Comparison of ENCODE assay signal across 8 cellular contexts in genomic region chr15:100340721-100341661, GRCh38. TPM values are rescaled to one million over a fixed set of nuclear protein-coding genes. Genes with fewer than 3 reads are reported as not detected.
A peak's percentile ranks its signal among the peaks of the same experiment; 100 is the strongest.
DNase-seq lines count a peak whose midpoint lies in the region; ATAC-seq, FAIRE-seq and TF ChIP-seq lines count a peak whose summit lies in the region.

No MANE protein-coding gene starts in this region.

- H4K20me1 ChIP-seq in PC-3 (ENCODE audit: low read length), result no peaks in the 10 kb centered on the region

- H3K4me2 ChIP-seq in PC-3 (ENCODE audit: low read length), result peak overlapping the region; percentile 97

- H3K9me3 ChIP-seq in PC-3 (ENCODE audit: low read length), result no peaks in the 10 kb centered on the region
- H3K9me3 ChIP-seq in duodenal mucosa (ENCODE audit: control insufficient read depth in 1 of 2, low read length in 2 of 2), result no peaks in the 10 kb centered on the region

- H3K4me1 Mint-ChIP-seq in naive thymus-derived CD8-positive, alpha-beta T cell, result peaks cover 9 to 30% (median 23%) of the 10 kb centered on the region in 4 donors

- H3K36me3 ChIP-seq in PC-3 (ENCODE audit: low read depth, low read length), result no peaks in the 10 kb centered on the region
- no peaks in the 10 kb centered on the region for H3K36me3 ChIP-seq in duodenal mucosa (ENCODE audit: control insufficient read depth in 1 of 2, insufficient read depth in 2 of 2, low read length in 2 of 2)

- H3K27ac Mint-ChIP-seq in naive thymus-derived CD8-positive, alpha-beta T cell, result peak overlapping the region in 6 of 10 donors; percentile 35 to 76 (median 68)

- FAIRE-seq in GM12891 (lab: Jason Lieb, UNC), result no peak

- no peaks in the 10 kb centered on the region for H3K27me3 ChIP-seq in PC-3 (ENCODE audit: low read length)
- peaks cover 2 to 4% of the 10 kb centered on the region in 2 donors for H3K27me3 ChIP-seq in duodenal mucosa (ENCODE audit: control insufficient read depth in 1 of 2, insufficient read depth in 2 of 2, low read length in 2 of 2)

- intact Hi-C loops in PC-3 (cut with micrococcal nuclease), result no loop called here

- no peaks in the 10 kb centered on the region for H3F3A ChIP-seq in PC-3 (ENCODE audit: low read length, unreplicated experiment)

- BruUV-seq in PC-3 (replicated peaks; lab: Mats Ljungman, UMichigan), result no TSS peak

- POLR2A ChIA-PET in PC-3 (lab: Charles Lee; ENCODE audit: unreplicated experiment), result no interaction called here
- POLR2A ChIA-PET in naive thymus-derived CD8-positive, alpha-beta T cell (lab: Charles Lee), result interaction anchor here (1.0 to 1.4 kb wide), 4 partner anchors 8 to 412 kb away, joined by 4 to 8 read pairs (median 6); no protein-coding TSS in a partner anchor

- peak overlapping the region; percentile 56 to 90 (median 78) for H3K4me3 Mint-ChIP-seq in naive thymus-derived CD8-positive, alpha-beta T cell

- peaks cover 20% of the 10 kb centered on the region for H3K4me1 ChIP-seq in PC-3 (ENCODE audit: insufficient read depth, low read length)
- H3K4me1 ChIP-seq in duodenal mucosa (ENCODE audit: control insufficient read depth in 1 of 2, insufficient read depth in 2 of 2, low read length in 2 of 2), result peaks cover 4 to 7% of the 10 kb centered on the region in 2 donors

- H3K9me2 ChIP-seq in PC-3 (replicated peaks; ENCODE audit: low read length), result no peaks in the 10 kb centered on the region

- H3K9me3 Mint-ChIP-seq in naive thymus-derived CD8-positive, alpha-beta T cell, result no peaks in the 10 kb centered on the region

- peaks cover 0 to 13% (median 5%) of the 10 kb centered on the region in 5 donors for H3K27me3 Mint-ChIP-seq in naive thymus-derived CD8-positive, alpha-beta T cell

- H2AFZ ChIP-seq in PC-3 (ENCODE audit: low read length), result peak overlapping the region; percentile 91; the same call in 1 of the 2 replicates

- no peaks in the 10 kb centered on the region for H3K79me2 ChIP-seq in PC-3 (ENCODE audit: low read length)

- ATAC-seq in PC-3, result peak; percentile 12
- ATAC-seq in naive thymus-derived CD8-positive, alpha-beta T cell, result peak; percentile 26 to 31
- ATAC-seq in GM18519 (IDR thresholded peaks at IDR 0.05; ENCODE audit: low FRiP score, unreplicated experiment), result no peak

- DNase-seq in NCI-H345 (lab: John Stamatoyannopoulos, UW), result peak; percentile 25
- no peak for DNase-seq in NCI-H345 treated with DMSO at 0.1 percent for 48 hours (lab: John Stamatoyannopoulos, UW; ENCODE audit: unreplicated experiment)
- DNase-seq in PC-3, result no peak
- DNase-seq in naive thymus-derived CD8-positive, alpha-beta T cell, result peak in 4 of 10 donors; percentile 35 to 47 (median 39)
- DNase-seq in GM12891 (ENCODE audit: insufficient read length, low spot score), result no peak
- DNase-seq in GM19238 (ENCODE audit: insufficient read length, low spot score), result no peak

- TF ChIP-seq CTCF in PC-3 (conservative IDR thresholded peaks at IDR 0.05; ENCODE audit: low read depth, low read length), result no peak

- H3K27ac ChIP-seq in PC-3 (ENCODE audit: low read length) (no peak overlapping the region), duodenal mucosa (ENCODE audit: low read depth, low read length) (no peak overlapping the region)

- peaks cover 0 to 2% (median under 1%) of the 10 kb centered on the region in 3 donors for H3K36me3 Mint-ChIP-seq in naive thymus-derived CD8-positive, alpha-beta T cell

- H3K9ac ChIP-seq in PC-3 (ENCODE audit: low read length) (peak overlapping the region; percentile 51; the same call in 1 of the 2 replicates), duodenal mucosa (ENCODE audit: low read depth in 1 of 2, low read length in 2 of 2) (no peak overlapping the region)

- CTCF ChIA-PET in PC-3 (lab: Charles Lee), result no interaction called here

- peak overlapping the region; percentile 90 for H3K4me3 ChIP-seq in PC-3 (ENCODE audit: low read length)
- peak overlapping the region; percentile 64 to 65 for H3K4me3 ChIP-seq in duodenal mucosa (ENCODE audit: low read depth in 1 of 2, low read length in 2 of 2)

- no peak for TF ChIP-seq POLR2A in GM12891 (IDR thresholded peaks at IDR 0.05; ENCODE audit: low read depth, low read length)

TF ChIP-seq in GM12891, 5 proteins besides CTCF, POLR2A, EP300 and RAD21:
- TF ChIP-seq POLR2AphosphoS5 (IDR thresholded peaks at IDR 0.05; ENCODE audit: low read depth, low read length) (no peak), TAF1 (IDR thresholded peaks at IDR 0.05; ENCODE audit: low read depth, low read length) (no peak), PAX5 (IDR thresholded peaks at IDR 0.05; ENCODE audit: insufficient read depth, low read length, severe bottlenecking) (no peak), SPI1 (IDR thresholded peaks at IDR 0.05; ENCODE audit: low read depth, low read length) (no peak), POU2F2 (IDR thresholded peaks at IDR 0.05; ENCODE audit: low read depth, low read length) (no peak)

RNA-seq across cellular contexts. Expression of gene ADAMTS17, which starts 0.8 kb away (rescaled TPM):
- 5.5 and 6.9 TPM in 2 replicates for total RNA-seq in PC-3 (2014; rRNA removed)
- 1 to 10 TPM; 2.4 to 4.6 TPM for total RNA-seq in naive thymus-derived CD8-positive, alpha-beta T cell
- 1 to 10 TPM in 1 of 3 donors, under 1 TPM in 2; 0.20 to 1.8 (median 0.29) TPM for polyA plus RNA-seq in naive thymus-derived CD8-positive, alpha-beta T cell
- 0.23 TPM for polyA plus RNA-seq in GM12891 (2012; ENCODE audit: low read depth, missing spikeins)
